Comparison of ENCODE assay signal across 22 cellular contexts in genomic region chr12:95492462-95492861, GRCh38. TPM values are rescaled to one million over a fixed set of nuclear protein-coding genes. Genes with fewer than 3 reads are reported as not detected.
DNase-seq lines count a peak whose midpoint lies in the region; ATAC-seq and TF ChIP-seq lines count a peak whose summit lies in the region.
"Had no signal": no experiment of that assay in that cellular context is flagged by ENCODE, and none has a peak within 500 bp of the region (broad histone marks: within the 10 kb centered on the region; RNA-seq: fewer than 3 reads in every experiment).

No MANE protein-coding gene starts in this region.

- no peak overlapping the region for H4K8ac ChIP-seq in neuronal stem cell (ENCODE audit: low read depth, low read length)

- H3K9me3 ChIP-seq in Karpas-422 (ENCODE audit: low read length) (no peaks in the 10 kb centered on the region), liver (ENCODE audit: control insufficient read depth in 4 of 4, low read length in 3 of 4) (no peaks in the 10 kb centered on the region), neuronal stem cell (replicated peaks in 1 of 2; ENCODE audit: control insufficient read depth in 2 of 2, insufficient read depth in 1 of 2, low read depth in 1 of 2, low read length in 2 of 2) (no peaks in the 10 kb centered on the region)
- H3K9me3 ChIP-seq: A549, BE2C, HAP-1 had no signal

- H3K4me2 ChIP-seq in Karpas-422 (ENCODE audit: low read depth, low read length, poor library complexity, severe bottlenecking) (no peak overlapping the region), neuronal stem cell (ENCODE audit: insufficient read depth, low read length, poor library complexity, severe bottlenecking) (no peak overlapping the region)
- H3K4me2 ChIP-seq: A549; BLaER1 treated with 17β-estradiol and CSF1 and Interleukin-3, amounts not matched to agents 10 nM and 100 nM had no signal

- CTCF ChIA-PET in activated naive CD4-positive, alpha-beta T cell treated with anti-CD3 and anti-CD28 coated beads, Interleukin-2, amount 10 ng/mL, durations not matched to agents 7 days and 5 days (lab: Charles Lee), result no interaction called here

- no peak overlapping the region for H2BK120ac ChIP-seq in neuronal stem cell (ENCODE audit: low read depth, low read length)

- TF ChIP-seq RAD21 in liver (IDR thresholded peaks at IDR 0.05), result no peak

- H3K9ac ChIP-seq in Karpas-422 (ENCODE audit: low read length), result no peak overlapping the region
- H3K9ac ChIP-seq in liver (ENCODE audit: low read depth in 1 of 2, low read length in 2 of 2), result no peak overlapping the region
- H3K9ac ChIP-seq in neuronal stem cell (ENCODE audit: low read depth, low read length, poor library complexity), result no peak overlapping the region
- H3K9ac ChIP-seq: BLaER1 treated with 17β-estradiol and CSF1 and Interleukin-3, amounts not matched to agents 10 nM and 100 nM had no signal

- H3K36me3 Mint-ChIP-seq in activated naive CD4-positive, alpha-beta T cell treated with anti-CD3 and anti-CD28 coated beads, Interleukin-2, amount 10 ng/mL, durations not matched to agents 7 days and 5 days, result peaks cover 45% of the 10 kb centered on the region
- H3K36me3 Mint-ChIP-seq in activated naive CD4-positive, alpha-beta T cell treated with anti-CD3 and anti-CD28 coated beads, Interleukin-2, amount 50 U/mL, for 72 hours, result peaks cover 9 to 21% of the 10 kb centered on the region in 2 donors

- WGBS in liver, result 77% methylated on average over 2 of the region's 2 CpGs
- no CpG with 5 or more reads among the region's 2 CpGs for WGBS in neuronal stem cell (ENCODE audit: extremely low coverage in 2 of 2, insufficient read length in 2 of 2, insufficient replicate concordance in 1 of 2), 2 donors

- no peak overlapping the region for H2BK5ac ChIP-seq in neuronal stem cell (ENCODE audit: low read length)

- H3K27me3 Mint-ChIP-seq in activated naive CD4-positive, alpha-beta T cell treated with anti-CD3 and anti-CD28 coated beads, Interleukin-2, amount 10 ng/mL, durations not matched to agents 7 days and 5 days, result no peaks in the 10 kb centered on the region
- H3K27me3 Mint-ChIP-seq: CD4-positive, alpha-beta T cell; CD8-positive, alpha-beta memory T cell had no signal

- H3K4me1 ChIP-seq in Karpas-422 (ENCODE audit: low read length), result no peaks in the 10 kb centered on the region; the same call in 1 of the 2 replicates
- peaks cover 0 to 5% (median under 1%) of the 10 kb centered on the region in 4 donors for H3K4me1 ChIP-seq in liver (ENCODE audit: control insufficient read depth in 4 of 4, insufficient read depth in 4 of 4, low read length in 3 of 4)
- no peaks in the 10 kb centered on the region for H3K4me1 ChIP-seq in neuronal stem cell (ENCODE audit: control insufficient read depth in 2 of 2, insufficient read depth in 1 of 2, low read depth in 1 of 2, low read length in 2 of 2)
- H3K4me1 ChIP-seq: A549, BE2C, HAP-1 had no signal

- no peak overlapping the region for H4K91ac ChIP-seq in neuronal stem cell (ENCODE audit: low read depth, low read length, poor library complexity)

- H2AFZ ChIP-seq in Karpas-422 (ENCODE audit: low read length) (no peak overlapping the region), neuronal stem cell (ENCODE audit: low read length) (no peak overlapping the region)

- H3K27ac ChIP-seq in Karpas-422 (ENCODE audit: low read length) (peak overlapping the region; percentile 36; the same call in 1 of the 2 replicates), liver (ENCODE audit: low read depth in 1 of 2, low read length in 2 of 2) (no peak overlapping the region), neuronal stem cell (replicated peaks; ENCODE audit: low read length) (no peak overlapping the region)
- H3K27ac ChIP-seq: A549; BLaER1 treated with 17β-estradiol and CSF1 and Interleukin-3, amounts not matched to agents 10 nM and 100 nM had no signal

- H3K79me1 ChIP-seq in neuronal stem cell (ENCODE audit: low read depth, low read length), result peaks cover 2% of the 10 kb centered on the region

- H3K4me3 Mint-ChIP-seq in activated naive CD4-positive, alpha-beta T cell treated with anti-CD3 and anti-CD28 coated beads, Interleukin-2, amount 10 ng/mL, durations not matched to agents 7 days and 5 days, result no peak overlapping the region
- H3K4me3 Mint-ChIP-seq: CD14-positive monocyte; CD4-positive, alpha-beta T cell; CD8-positive, alpha-beta memory T cell had no signal

- H3K36me3 ChIP-seq in Karpas-422 (ENCODE audit: insufficient read depth, low read length), result peaks cover 91% of the 10 kb centered on the region
- peaks cover 8 to 52% (median 30%) of the 10 kb centered on the region in 4 donors for H3K36me3 ChIP-seq in liver (ENCODE audit: control insufficient read depth in 4 of 4, insufficient read depth in 3 of 4, low read depth in 1 of 4, low read length in 3 of 4)
- peaks cover 4 to 97% of the 10 kb centered on the region in 2 donors for H3K36me3 ChIP-seq in neuronal stem cell (replicated peaks in 1 of 2; ENCODE audit: control insufficient read depth in 2 of 2, insufficient read depth in 2 of 2, low read length in 2 of 2)

- peaks cover 94% of the 10 kb centered on the region for H3K79me2 ChIP-seq in Karpas-422 (ENCODE audit: low read length)

- H3K18ac ChIP-seq in neuronal stem cell (ENCODE audit: low read length), result no peak overlapping the region

- H3K9me2 ChIP-seq in Karpas-422 (replicated peaks; ENCODE audit: insufficient read depth, low read length), result no peaks in the 10 kb centered on the region

- H2BK12ac ChIP-seq in neuronal stem cell (ENCODE audit: low read length), result no peak overlapping the region

- TF ChIP-seq CTCF in liver (IDR thresholded peaks at IDR 0.05; ENCODE audit: low read depth, low read length, missing input control), result no peak

- no peak overlapping the region for H3K23ac ChIP-seq in neuronal stem cell (ENCODE audit: low read depth, low read length, poor library complexity)

- H3K27me3 ChIP-seq in Karpas-422 (ENCODE audit: low read length) (no peaks in the 10 kb centered on the region), liver (ENCODE audit: control insufficient read depth in 4 of 4, insufficient read depth in 4 of 4, low read length in 3 of 4) (no peaks in the 10 kb centered on the region), neuronal stem cell (ENCODE audit: control insufficient read depth in 3 of 3, insufficient read depth in 3 of 3, low read depth in 1 of 3, low read length in 3 of 3) (no peaks in the 10 kb centered on the region)
- H3K27me3 ChIP-seq: BE2C; BLaER1 treated with 17β-estradiol and CSF1 and Interleukin-3, amounts not matched to agents 10 nM and 100 nM had no signal

- no peaks in the 10 kb centered on the region for H3K4me1 Mint-ChIP-seq in activated naive CD4-positive, alpha-beta T cell treated with anti-CD3 and anti-CD28 coated beads, Interleukin-2, amount 10 ng/mL, durations not matched to agents 7 days and 5 days
- H3K4me1 Mint-ChIP-seq: CD14-positive monocyte had no signal

- peaks cover 9% of the 10 kb centered on the region for H4K20me1 ChIP-seq in Karpas-422 (ENCODE audit: insufficient read depth, low read depth, low read length)

- H3K4me3 ChIP-seq in Karpas-422 (ENCODE audit: low read length) (no peak overlapping the region), liver (ENCODE audit: low read depth in 1 of 3, low read length in 3 of 3) (no peak overlapping the region), neuronal stem cell (ENCODE audit: low read length in 2 of 2) (no peak overlapping the region)
- H3K4me3 ChIP-seq: A549; BLaER1 treated with 17β-estradiol and CSF1 and Interleukin-3, amounts not matched to agents 10 nM and 100 nM; GM12878; HAP-1 had no signal

- no peak overlapping the region for H2BK15ac ChIP-seq in neuronal stem cell (ENCODE audit: low read length)

- ATAC-seq in activated naive CD4-positive, alpha-beta T cell treated with anti-CD3 and anti-CD28 coated beads, Interleukin-2, amount 50 U/mL, for 72 hours, result no peak
- ATAC-seq: A549, GM12878 had no signal

- no peaks in the 10 kb centered on the region for H3K9me3 Mint-ChIP-seq in activated naive CD4-positive, alpha-beta T cell treated with anti-CD3 and anti-CD28 coated beads, Interleukin-2, amount 10 ng/mL, durations not matched to agents 7 days and 5 days
- no peaks in the 10 kb centered on the region for H3K9me3 Mint-ChIP-seq in activated naive CD4-positive, alpha-beta T cell treated with anti-CD3 and anti-CD28 coated beads, Interleukin-2, amount 50 U/mL, for 72 hours
- H3K9me3 Mint-ChIP-seq: CD4-positive, alpha-beta T cell; CD8-positive, alpha-beta memory T cell had no signal

- H3K4ac ChIP-seq in neuronal stem cell (ENCODE audit: low read length), result no peak overlapping the region

- H3K27ac Mint-ChIP-seq in activated naive CD4-positive, alpha-beta T cell treated with anti-CD3 and anti-CD28 coated beads, Interleukin-2, amount 10 ng/mL, durations not matched to agents 7 days and 5 days, result peak overlapping the region; percentile 11
- no peak overlapping the region for H3K27ac Mint-ChIP-seq in activated naive CD4-positive, alpha-beta T cell treated with anti-CD3 and anti-CD28 coated beads, Interleukin-2, amount 50 U/mL, for 72 hours
- H3K27ac Mint-ChIP-seq: CD4-positive, alpha-beta T cell had no signal

- DNase-seq in activated naive CD4-positive, alpha-beta T cell treated with anti-CD3 and anti-CD28 coated beads, Interleukin-2, amount 10 ng/mL, durations not matched to agents 7 days and 5 days, result no peak
- no peak for DNase-seq in activated naive CD4-positive, alpha-beta T cell treated with anti-CD3 and anti-CD28 coated beads, Interleukin-2, amount 50 U/mL, for 72 hours (ENCODE audit: low spot score in 2 of 2)
- DNase-seq in Karpas-422, result no peak
- DNase-seq in hypothalamus (lab: John Stamatoyannopoulos, UW), result no peak
- no peak for DNase-seq in neuronal stem cell (ENCODE audit: low spot score)
- DNase-seq: 8988T; ACHN; AML-193; BE2C; CD4-positive, alpha-beta T cell; CD8-positive, alpha-beta memory T cell; DMS 273 treated with DMSO at 0.1 percent for 48 hours; DMS79; EL; GDM1; GOT3 had no signal

- H2AK5ac ChIP-seq in neuronal stem cell (ENCODE audit: low read depth, low read length), result no peak overlapping the region

- no peak overlapping the region for H3K14ac ChIP-seq in neuronal stem cell (ENCODE audit: low read length)

RNA-seq across cellular contexts. Expression of gene METAP2, which starts 18.5 kb away (rescaled TPM):
- total RNA-seq in activated naive CD4-positive, alpha-beta T cell treated with anti-CD3 and anti-CD28 coated beads, Interleukin-2, amount 50 U/mL, for 72 hours, result 100 to 1,000 TPM in 1 of 2 donors, 10 to 100 TPM in 1; 70.7 to 141 TPM
- total RNA-seq in Karpas-422 (2014; rRNA removed; shearing (Covaris generic); ENCODE audit: low replicate concordance), result 304 and 383 TPM in 2 replicates
- 10 to 100 TPM; 37.9 to 45.7 TPM for total RNA-seq in liver
- polyA plus RNA-seq in liver, result 10 to 100 TPM; 31.2 to 33.4 TPM
- polyA plus RNA-seq in neuronal stem cell (2013, experiment 1 of 2), result 120 TPM
- polyA plus RNA-seq in neuronal stem cell (2013, experiment 2 of 2), result 120 TPM

RNA-seq across cellular contexts. Expression of gene USP44, which starts 58.8 kb away (rescaled TPM):
- 1 to 10 TPM; 3.2 to 6.0 TPM for total RNA-seq in activated naive CD4-positive, alpha-beta T cell treated with anti-CD3 and anti-CD28 coated beads, Interleukin-2, amount 50 U/mL, for 72 hours
- 0.11 TPM in 1 of 2 replicates, not detected in the other for total RNA-seq in Karpas-422 (2014; rRNA removed; shearing (Covaris generic); ENCODE audit: low replicate concordance)
- under 1 TPM in 1 of 2 donors, not detected in 1; 0.33 TPM for total RNA-seq in liver
- under 1 TPM; 0.03 to 0.14 TPM for polyA plus RNA-seq in liver
- polyA plus RNA-seq in neuronal stem cell (2013, experiment 1 of 2), result 74.0 TPM
- 77.3 TPM for polyA plus RNA-seq in neuronal stem cell (2013, experiment 2 of 2)
